In the genomic region with DNA sequence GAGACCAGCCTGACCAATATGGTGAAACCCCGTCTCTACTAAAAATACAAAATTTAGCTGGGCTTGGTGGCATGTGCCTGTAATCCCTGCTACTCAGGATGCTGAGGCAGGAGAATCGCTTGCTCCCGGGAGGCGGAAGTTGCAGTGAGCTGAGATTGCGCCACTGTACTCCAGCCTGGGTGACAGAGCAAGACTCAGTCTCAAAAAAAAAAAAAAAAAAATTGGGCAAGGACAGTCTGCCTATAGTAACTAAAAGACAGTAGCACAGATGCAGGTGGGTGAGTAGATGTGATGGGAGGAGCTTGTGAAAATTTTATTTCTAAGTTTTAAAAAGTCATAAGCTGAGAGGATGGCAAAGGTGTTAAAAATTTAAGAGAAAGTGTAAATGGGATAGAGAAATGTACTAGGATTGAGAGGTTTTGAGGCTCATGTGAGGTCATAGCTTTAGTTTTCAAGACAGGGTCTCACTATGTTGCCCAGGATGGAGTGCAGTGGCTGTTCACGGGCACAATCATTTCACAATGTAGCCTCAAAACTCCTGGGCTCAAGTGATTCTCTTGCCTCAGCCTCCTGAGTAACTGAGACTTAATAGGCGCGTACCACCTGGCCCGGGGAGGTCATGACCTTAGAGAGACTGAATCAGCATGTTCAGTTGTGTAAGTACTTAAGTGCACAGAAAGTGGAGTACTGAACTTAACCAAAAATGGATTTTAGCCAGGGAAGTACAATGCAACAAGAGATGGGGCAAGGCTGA, we compare ENCODE assay signal across 10 cellular contexts. TPM values are rescaled to one million over a fixed set of nuclear protein-coding genes. Genes with fewer than 3 reads are reported as not detected.
DNase-seq lines count a peak whose midpoint lies in the region; ATAC-seq and TF ChIP-seq lines count a peak whose summit lies in the region.
"Had no signal": no experiment of that assay in that cellular context is flagged by ENCODE, and none has a peak within 500 bp of the region (broad histone marks: within the 10 kb centered on the region; RNA-seq: fewer than 3 reads in every experiment).

No MANE protein-coding gene starts in this region.

- peak overlapping the region; percentile 37 to 56 for H3K4me3 Mint-ChIP-seq in CD14-positive monocyte
- H3K4me3 Mint-ChIP-seq in activated T-helper 17 cell treated with anti-CD3 and anti-CD28 coated beads, Interleukin-2, amount 50 U/mL, for 72 hours: no peak overlapping the region
- H3K4me3 Mint-ChIP-seq in endodermal cell: no peak overlapping the region

- H3K4me3 ChIP-seq in HEK293 (ENCODE audit: low read depth, low read length): no peak overlapping the region
- H3K4me3 ChIP-seq in endodermal cell (ENCODE audit: low read length): no peak overlapping the region

- 97% methylated on average over 8 to 9 of the region's 9 CpGs for WGBS in endodermal cell (ENCODE audit: insufficient coverage in 1 of 2, insufficient read length in 1 of 2), 2 experiments

- peak overlapping the region; percentile 86 to 98 (median 97) for H3K27ac Mint-ChIP-seq in CD14-positive monocyte
- peak overlapping the region; percentile 56 for H3K27ac Mint-ChIP-seq in activated T-helper 17 cell treated with anti-CD3 and anti-CD28 coated beads, Interleukin-2, amount 50 U/mL, for 72 hours
- H3K27ac Mint-ChIP-seq in endodermal cell: no peak overlapping the region

- H3K4me1 Mint-ChIP-seq in CD14-positive monocyte: peaks cover 54% of the 10 kb centered on the region
- H3K4me1 Mint-ChIP-seq in activated T-helper 17 cell treated with anti-CD3 and anti-CD28 coated beads, Interleukin-2, amount 50 U/mL, for 72 hours: peaks cover 9% of the 10 kb centered on the region
- no peaks in the 10 kb centered on the region for H3K4me1 Mint-ChIP-seq in endodermal cell

- H3K36me3 Mint-ChIP-seq in CD14-positive monocyte (peaks cover 38 to 39% of the 10 kb centered on the region in 2 donors), endodermal cell (ENCODE audit: low read depth) (peaks cover 33% of the 10 kb centered on the region)
- H3K36me3 Mint-ChIP-seq in activated T-helper 17 cell treated with anti-CD3 and anti-CD28 coated beads, Interleukin-2, amount 50 U/mL, for 72 hours (ENCODE audit: low read depth): peaks cover 52% of the 10 kb centered on the region

- ATAC-seq in activated T-helper 17 cell treated with anti-CD3 and anti-CD28 coated beads, Interleukin-2, amount 50 U/mL, for 72 hours (replicated peaks): no peak

- peak; percentile 89 for DNase-seq in CD14-positive monocyte (ENCODE audit: low spot score)
- peak; percentile 79 for DNase-seq in iris pigment epithelial cell (ENCODE audit: low read depth)
- no peak for DNase-seq in Ammon's horn (ENCODE audit: low spot score)
- DNase-seq in hepatic stellate cell (ENCODE audit: low spot score): no peak
- DNase-seq in superior temporal gyrus (ENCODE audit: extremely low spot score): no peak
- DNase-seq in endodermal cell: no peak
- DNase-seq: DMS153, NCI-H2029 treated with DMSO at 0.1 percent for 48 hours had no signal

- no peaks in the 10 kb centered on the region for H3K4me1 ChIP-seq in HEK293 (ENCODE audit: control insufficient read depth, insufficient read depth, low read length)
- no peaks in the 10 kb centered on the region for H3K4me1 ChIP-seq in endodermal cell (ENCODE audit: control insufficient read depth, insufficient read depth, low read length)

- CTCF ChIA-PET in HEK293 (lab: Yijun Ruan, JAX): interaction anchor here (0.7 to 1.9 kb wide), 4 partner anchors 59 to 114 kb away, joined by 3 to 9 read pairs (median 4); no protein-coding TSS in a partner anchor

- no peak overlapping the region for H3K9ac ChIP-seq in endodermal cell (ENCODE audit: extremely low read depth, low read length, poor library complexity, severe bottlenecking)

- no peaks in the 10 kb centered on the region for H3K9me3 ChIP-seq in HEK293 (ENCODE audit: control insufficient read depth, insufficient read depth, low read depth, low read length)
- peaks cover 6% of the 10 kb centered on the region for H3K9me3 ChIP-seq in endodermal cell (ENCODE audit: control insufficient read depth, low read length)

- intact Hi-C loops in CD14-positive monocyte (cut with micrococcal nuclease): loop anchor here (5.0 to 10.0 kb wide), 3 partner anchors 58 to 90 kb away; partner anchors contain the start of gene SPOCD1 (in 1 of the 2)

- H3K36me3 ChIP-seq in HEK293 (ENCODE audit: control insufficient read depth in 2 of 2, insufficient read depth in 1 of 2, low read length in 2 of 2): peaks cover 0 to 44% of the 10 kb centered on the region in 2 experiments
- peaks cover 45% of the 10 kb centered on the region for H3K36me3 ChIP-seq in endodermal cell (ENCODE audit: control insufficient read depth, insufficient read depth, low read length)

- TF ChIP-seq CTCF in CD14-positive monocyte (IDR thresholded peaks at IDR 0.05): no peak
- no peak for TF ChIP-seq CTCF in HEK293 (tag by site-specific recombination; IDR thresholded peaks at IDR 0.05)
- TF ChIP-seq CTCF in endodermal cell (conservative IDR thresholded peaks at IDR 0.05): no peak

- H3K27ac ChIP-seq in HEK293 (ENCODE audit: extremely low read depth, low read depth, low read length) (no peak overlapping the region), endodermal cell (ENCODE audit: low read depth, low read length) (no peak overlapping the region)

- no peaks in the 10 kb centered on the region for H3K27me3 ChIP-seq in endodermal cell (ENCODE audit: control insufficient read depth, insufficient read depth, low read length, poor library complexity, severe bottlenecking)

- POLR2A ChIA-PET in HEK293 (lab: Yijun Ruan, JAX): interaction anchor here (0.6 to 1.4 kb wide), 2 partner anchors 13 to 31 kb away, joined by 3 to 5 read pairs; no protein-coding TSS in a partner anchor

- H3K27me3 Mint-ChIP-seq in CD14-positive monocyte (ENCODE audit: low read depth in 3 of 3): peaks cover 1 to 2% (median 2%) of the 10 kb centered on the region in 3 donors
- no peaks in the 10 kb centered on the region for H3K27me3 Mint-ChIP-seq in activated T-helper 17 cell treated with anti-CD3 and anti-CD28 coated beads, Interleukin-2, amount 50 U/mL, for 72 hours
- H3K27me3 Mint-ChIP-seq in endodermal cell (ENCODE audit: insufficient read depth): no peaks in the 10 kb centered on the region

- H3K9me3 Mint-ChIP-seq in CD14-positive monocyte (peaks cover 0 to 3% (median 0%) of the 10 kb centered on the region in 7 donors), endodermal cell (peaks cover 6% of the 10 kb centered on the region)
- no peaks in the 10 kb centered on the region for H3K9me3 Mint-ChIP-seq in activated T-helper 17 cell treated with anti-CD3 and anti-CD28 coated beads, Interleukin-2, amount 50 U/mL, for 72 hours

TF ChIP-seq in HEK293, 187 proteins besides CTCF, POLR2A, EP300 and RAD21 (continues in another document):
- no peak for TF ChIP-seq ZNF518A (tag by site-specific recombination; conservative IDR thresholded peaks at IDR 0.05; ENCODE audit: low read depth)
- no peak for TF ChIP-seq ZNF132 (tag by site-specific recombination; IDR thresholded peaks at IDR 0.05; ENCODE audit: borderline replicate concordance)
- TF ChIP-seq ZNF585B (tag by site-specific recombination; IDR thresholded peaks at IDR 0.05): no peak
- TF ChIP-seq ZNF16 (tag by site-specific recombination; IDR thresholded peaks at IDR 0.05; ENCODE audit: low read depth): no peak
- peak; percentile 23; the same call in 1 of the 2 replicates for TF ChIP-seq ZNF596 (tag by site-specific recombination; IDR thresholded peaks at IDR 0.05)
- 0 out of 2 replicates have a peak, but pooled peaks have one; percentile 21 for TF ChIP-seq BCL11A (tag by site-specific recombination; IDR thresholded peaks at IDR 0.05; ENCODE audit: low read depth)
- no peak for TF ChIP-seq ZNF223 (tag by site-specific recombination; IDR thresholded peaks at IDR 0.05)
- TF ChIP-seq PRDM1 (tag by site-specific recombination; IDR thresholded peaks at IDR 0.05): no peak
- TF ChIP-seq ZNF23 (tag by site-specific recombination; IDR thresholded peaks at IDR 0.05; ENCODE audit: borderline replicate concordance): no peak
- TF ChIP-seq ZBTB17 (tag by site-specific recombination; IDR thresholded peaks at IDR 0.05): peak; percentile 38; the same call in 1 of the 2 replicates
- TF ChIP-seq ZNF121 (tag by site-specific recombination; IDR thresholded peaks at IDR 0.05): peak; percentile 93

RNA-seq across cellular contexts. Expression of gene PTP4A2, which starts 33.7 kb away (rescaled TPM):
- 100 to 1,000 TPM; 294 to 501 TPM for polyA plus RNA-seq in CD14-positive monocyte
- total RNA-seq in activated T-helper 17 cell treated with anti-CD3 and anti-CD28 coated beads, Interleukin-2, amount 50 U/mL, for 72 hours: 100 to 1,000 TPM; 285 to 351 TPM
- 100 to 1,000 TPM; 211 TPM for total RNA-seq in endodermal cell
- 159 TPM for polyA plus RNA-seq in endodermal cell (2013, experiment 1 of 2)
- polyA plus RNA-seq in endodermal cell (2013, experiment 2 of 2): 160 TPM

Comparison
In these comparisons a context has a peak if more than half of its experiments do, and no peak if none do; other contexts are left out.
1. DNase-seq: peak in CD14-positive monocyte (single experiment) and iris pigment epithelial cell (single experiment); none in Ammon's horn (single experiment), hepatic stellate cell (single experiment), superior temporal gyrus (single experiment) and endodermal cell (single experiment).
2. H3K4me3 Mint-ChIP-seq: peak in CD14-positive monocyte (2 of 2); none in activated T-helper 17 cell treated with anti-CD3 and anti-CD28 coated beads, Interleukin-2, amount 50 U/mL, for 72 hours (single experiment) and endodermal cell (single experiment).